In genomic region chr13:80931118-80931517, GRCh38 we compare ENCODE assay signal across 22 cellular contexts.
"Had no signal": no experiment of that assay in that cellular context is flagged by ENCODE, and none has a peak within 500 bp of the region (broad histone marks: within the 10 kb centered on the region; RNA-seq: fewer than 3 reads in every experiment).

No MANE protein-coding gene starts in this region.

- H3K36me3 ChIP-seq: left lung, lower lobe of right lung, prostate gland, sigmoid colon, suprapubic skin, transverse colon, upper lobe of right lung, uterus had no signal

- ATAC-seq: effector memory CD8-positive, alpha-beta T cell; left lung; lower lobe of right lung; naive thymus-derived CD8-positive, alpha-beta T cell; stimulated activated naive CD8-positive, alpha-beta T cell treated with anti-CD3 and anti-CD28 coated beads, Interleukin-15, amount 100 ng/mL, for 72 hours; upper lobe of right lung had no signal

- DNase-seq: dermis blood vessel endothelial cell; effector memory CD8-positive, alpha-beta T cell; left lung; lower lobe of right lung; naive thymus-derived CD8-positive, alpha-beta T cell; nephron progenitor cell; nucleus accumbens; right cardiac atrium; sigmoid colon; stimulated activated CD4-positive, alpha-beta T cell treated with anti-CD3 and anti-CD28 coated beads, Interleukin-15, amount 100 ng/mL, for 24 hours; stimulated activated CD4-positive, alpha-beta T cell treated with anti-CD3 and anti-CD28 coated beads, Interleukin-2, amount 100 ng/mL, for 48 hours; stimulated activated naive CD4-positive, alpha-beta T cell; stimulated activated naive CD8-positive, alpha-beta T cell treated with anti-CD3 and anti-CD28 coated beads, Interleukin-15, amount 100 ng/mL, for 72 hours; transverse colon; upper lobe of right lung; uterus had no signal

- FAIRE-seq: islet of Langerhans had no signal

- H3K27me3 ChIP-seq: hepatocyte, left lung, sigmoid colon, suprapubic skin, transverse colon, upper lobe of right lung, uterus had no signal

- H3K4me3 ChIP-seq: coronary artery, hepatocyte, left lung, lower lobe of right lung, prostate gland, sigmoid colon, skin epidermis, suprapubic skin, transverse colon, upper lobe of right lung, uterus had no signal
